1 cellular context compared by ENCODE assay signal in genomic region chr2:240602266-240603050, GRCh38.
A peak's percentile ranks its signal among the peaks of the same experiment; 100 is the strongest.
TF ChIP-seq lines count a peak whose summit lies in the region.

No MANE protein-coding gene starts in this region.

TF ChIP-seq in HepG2, 621 proteins besides CTCF, POLR2A, EP300 and RAD21:
- TF ChIP-seq ZKSCAN8 (CRISPR knock-in tag; IDR thresholded peaks at IDR 0.05; ENCODE audit: borderline replicate concordance) (no peak), MED8 (CRISPR knock-in tag; IDR thresholded peaks at IDR 0.05; ENCODE audit: insufficient replicate concordance) (no peak), AGO2 (optimal IDR thresholded peaks at IDR 0.05; ENCODE audit: low read depth, low read length) (peak; percentile 20), ZNF24 (IDR thresholded peaks at IDR 0.05) (no peak), MED13 (CRISPR knock-in tag; IDR thresholded peaks at IDR 0.05) (no peak)
